Comparison of ENCODE assay signal across 22 cellular contexts in the genomic region with DNA sequence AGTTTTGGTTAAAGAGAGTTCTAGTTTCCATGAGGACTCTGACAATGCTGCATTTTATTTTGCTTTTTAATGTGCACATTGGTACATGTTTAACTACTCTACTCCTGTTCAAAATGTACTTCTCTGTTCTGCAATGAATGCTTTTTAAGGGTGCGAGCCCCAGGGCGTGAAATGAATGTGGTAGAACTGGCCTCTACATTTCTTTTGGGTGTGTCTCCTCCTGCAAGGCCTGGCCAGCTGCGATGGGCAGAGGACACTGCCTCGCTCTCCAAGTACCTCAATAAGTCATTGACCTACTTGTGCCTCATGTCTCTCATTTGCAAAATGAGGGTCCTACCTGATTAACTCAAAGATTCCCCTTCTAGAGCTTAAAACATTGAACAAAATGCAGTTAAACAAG. TPM values are rescaled to one million over a fixed set of nuclear protein-coding genes. Genes with fewer than 3 reads are reported as not detected.
A peak's percentile ranks its signal among the peaks of the same experiment; 100 is the strongest.
DNase-seq lines count a peak whose midpoint lies in the region; ATAC-seq and TF ChIP-seq lines count a peak whose summit lies in the region.
"Had no signal": no experiment of that assay in that cellular context is flagged by ENCODE, and none has a peak within 500 bp of the region (broad histone marks: within the 10 kb centered on the region; RNA-seq: fewer than 3 reads in every experiment).

No MANE protein-coding gene starts in this region.

- no peaks in the 10 kb centered on the region for H3K36me3 ChIP-seq in mucosa of descending colon (ENCODE audit: low read depth)
- H3K36me3 ChIP-seq: BE2C, MG63, SJCRH30 had no signal

- ATAC-seq in mucosa of descending colon (peak; percentile 39), HG03025 (IDR thresholded peaks at IDR 0.05; ENCODE audit: low FRiP score, unreplicated experiment) (no peak)
- no peak for ATAC-seq in natural killer cell treated with Interleukin-12 subunit alpha and Interleukin-12 subunit beta and Interleukin-15 and Interleukin-18, amount 100 ng/mL, for 72 hours
- ATAC-seq: HCT116, Panc1, SK-N-SH treated with all-trans-retinoic acid at 6 μM for 48 hours had no signal

- peaks cover 0 to 2% of the 10 kb centered on the region in 2 donors for H3K4me1 Mint-ChIP-seq in natural killer cell treated with Interleukin-12 subunit alpha and Interleukin-12 subunit beta and Interleukin-15 and Interleukin-18, amount 100 ng/mL, for 72 hours (ENCODE audit: low read depth in 2 of 2)

- H3K27ac ChIP-seq in epithelial cell of prostate, result peak overlapping the region; percentile 41
- H3K27ac ChIP-seq: 22Rv1, SJCRH30 had no signal

- H3K4me3 ChIP-seq in mucosa of descending colon, result no peak overlapping the region
- H3K4me3 ChIP-seq: MG63, SJCRH30 had no signal

- no peaks in the 10 kb centered on the region for H3K36me3 Mint-ChIP-seq in natural killer cell treated with Interleukin-12 subunit alpha and Interleukin-12 subunit beta and Interleukin-15 and Interleukin-18, amount 100 ng/mL, for 72 hours

- peaks cover 2 to 6% of the 10 kb centered on the region in 2 donors for H3K27me3 Mint-ChIP-seq in natural killer cell treated with Interleukin-12 subunit alpha and Interleukin-12 subunit beta and Interleukin-15 and Interleukin-18, amount 100 ng/mL, for 72 hours

- H3K27ac Mint-ChIP-seq in natural killer cell treated with Interleukin-12 subunit alpha and Interleukin-12 subunit beta and Interleukin-15 and Interleukin-18, amount 100 ng/mL, for 72 hours, result no peak overlapping the region
- H3K27ac Mint-ChIP-seq: CD14-positive monocyte; CD8-positive, alpha-beta memory T cell had no signal

- H3K4me3 Mint-ChIP-seq in natural killer cell treated with Interleukin-12 subunit alpha and Interleukin-12 subunit beta and Interleukin-15 and Interleukin-18, amount 100 ng/mL, for 72 hours, result no peak overlapping the region
- H3K4me3 Mint-ChIP-seq: CD14-positive monocyte; CD8-positive, alpha-beta memory T cell had no signal

- TF ChIP-seq CTCF in mucosa of descending colon (IDR thresholded peaks at IDR 0.05), result no peak

- peak; percentile 6 for DNase-seq in SIG-M5 treated with dmso at 0.1 percent for 504 hours (lab: John Stamatoyannopoulos, UW; ENCODE audit: unreplicated experiment)
- DNase-seq in SIG-M5 (lab: John Stamatoyannopoulos, UW), result no peak
- no peak for DNase-seq in epithelial cell of prostate (ENCODE audit: low read depth, low spot score)
- DNase-seq in mucosa of descending colon, result no peak
- no peak for DNase-seq in natural killer cell treated with Interleukin-12 subunit alpha and Interleukin-12 subunit beta and Interleukin-15 and Interleukin-18, amount 100 ng/mL, for 72 hours (ENCODE audit: low spot score)
- DNase-seq in SHP77 (lab: John Stamatoyannopoulos, UW), result no peak
- DNase-seq: ACHN; BE2C; CD8-positive, alpha-beta memory T cell; DMS79 treated with DMSO at 0.1 percent for 48 hours; KG1; MG63; NCI-H2029; NCI-H446 treated with DMSO at 0.1 percent for 48 hours; NCI-H526; SJCRH30 had no signal

- no peaks in the 10 kb centered on the region for H3K9me3 Mint-ChIP-seq in natural killer cell treated with Interleukin-12 subunit alpha and Interleukin-12 subunit beta and Interleukin-15 and Interleukin-18, amount 100 ng/mL, for 72 hours
- H3K9me3 Mint-ChIP-seq: CD8-positive, alpha-beta memory T cell had no signal

- no peaks in the 10 kb centered on the region for H3K9me3 ChIP-seq in mucosa of descending colon
- H3K9me3 ChIP-seq: BE2C, MG63, SJCRH30 had no signal

- intact Hi-C loops in mucosa of descending colon (cut with DNase I, micrococcal nuclease), result no loop called here

- no peaks in the 10 kb centered on the region for H3K4me1 ChIP-seq in mucosa of descending colon (ENCODE audit: low read depth)
- H3K4me1 ChIP-seq: BE2C had no signal

RNA-seq across cellular contexts. Expression of a gene that starts 6.7 kb away (rescaled TPM):
- total RNA-seq in mucosa of descending colon, result under 1 TPM in 2 of 3 donors, not detected in 1; 0.17 to 0.79 TPM
- total RNA-seq in natural killer cell treated with Interleukin-12 subunit alpha and Interleukin-12 subunit beta and Interleukin-15 and Interleukin-18, amount 100 ng/mL, for 72 hours, result under 1 TPM in 1 of 2 donors, not detected in 1; 0.20 TPM

RNA-seq across cellular contexts. Expression of a gene that starts 7.3 kb away (rescaled TPM):
- 10 to 100 TPM; 36.0 to 59.6 (median 41.1) TPM for total RNA-seq in mucosa of descending colon
- total RNA-seq in natural killer cell treated with Interleukin-12 subunit alpha and Interleukin-12 subunit beta and Interleukin-15 and Interleukin-18, amount 100 ng/mL, for 72 hours, result 10 to 100 TPM; 47.3 to 55.6 TPM

RNA-seq across cellular contexts. Expression of a gene that starts 9.3 kb away (rescaled TPM):
- 10 to 100 TPM; 13.9 to 16.9 (median 16.8) TPM for total RNA-seq in mucosa of descending colon
- 10 to 100 TPM; 19.6 to 21.7 TPM for total RNA-seq in natural killer cell treated with Interleukin-12 subunit alpha and Interleukin-12 subunit beta and Interleukin-15 and Interleukin-18, amount 100 ng/mL, for 72 hours

RNA-seq across cellular contexts. Expression of a gene that starts 37.2 kb away (rescaled TPM):
- total RNA-seq in mucosa of descending colon, result under 1 TPM in 2 of 3 donors, not detected in 1; 0.31 to 0.47 TPM
- under 1 TPM in 1 of 2 donors, not detected in 1; 0.29 TPM for total RNA-seq in natural killer cell treated with Interleukin-12 subunit alpha and Interleukin-12 subunit beta and Interleukin-15 and Interleukin-18, amount 100 ng/mL, for 72 hours
